In genomic region chrX:103446665-103447302, GRCh38 we compare ENCODE assay signal across 15 cellular contexts.
A peak's percentile ranks its signal among the peaks of the same experiment; 100 is the strongest.
DNase-seq lines count a peak whose midpoint lies in the region; ATAC-seq, FAIRE-seq and TF ChIP-seq lines count a peak whose summit lies in the region.
"Had no signal": no experiment of that assay in that cellular context is flagged by ENCODE, and none has a peak within 500 bp of the region (broad histone marks: within the 10 kb centered on the region; RNA-seq: fewer than 3 reads in every experiment).

No MANE protein-coding gene starts in this region.

- DNase-seq in AG08395 (ENCODE audit: low spot score) (peak; percentile 33), H1 (ENCODE audit: low read depth in 1 of 2, low spot score in 2 of 2) (no peak), mesenchymal stem cell (no peak), BE2C (no peak), OCI-M2 (lab: John Stamatoyannopoulos, UW; ENCODE audit: unreplicated experiment) (no peak)
- DNase-seq: activated CD4-positive, alpha-beta T cell treated with anti-CD3 and anti-CD28 coated beads for 48 hours; GOT3; heart left ventricle; MV-4-11; transverse colon had no signal

- H3K56ac ChIP-seq in H1 (replicated peaks; ENCODE audit: insufficient read length, low read depth, low read length), result no peak overlapping the region

- no peaks in the 10 kb centered on the region for H4K20me1 ChIP-seq in H1 (replicated peaks in 1 of 2; ENCODE audit: control insufficient read depth in 1 of 2, insufficient read depth in 2 of 2, low read length in 2 of 2)

- H3K36me3 ChIP-seq in H1 (ENCODE audit: control insufficient read depth in 2 of 4, insufficient read depth in 4 of 4, low read length in 3 of 4) (peaks cover 0 to 5% (median under 1%) of the 10 kb centered on the region in 4 experiments; a peak in 2 of 8 replicates), mesenchymal stem cell (ENCODE audit: control insufficient read depth in 1 of 2, insufficient read depth in 2 of 2, low read depth in 1 of 2, low read length in 2 of 2) (peaks cover 0 to 3% of the 10 kb centered on the region in 2 experiments), BE2C (no peaks in the 10 kb centered on the region), gastroesophageal sphincter (no peaks in the 10 kb centered on the region)
- H3K36me3 ChIP-seq: heart left ventricle, transverse colon had no signal

- POLR2A ChIA-PET in H1 (lab: Charles Lee; ENCODE audit: partially characterized antibody), result interaction anchor here (1.2 kb wide), 1 partner anchor 91 kb away, joined by 3 read pairs; the partner anchor contains the start of gene TCEAL9

- WGBS in H1 (ENCODE audit: extremely low coverage in 1 of 2, insufficient coverage in 1 of 2, insufficient read length in 1 of 2, insufficient replicate concordance in 2 of 2, low coverage in 1 of 2, low lambda C conversion rate in 2 of 2, missing lambda C conversion rate in 1 of 2), 2 experiments, result 61% methylated on average over 2 of the region's 2 CpGs; no CpG with 5 or more reads in 1 of the 2 experiments
- 82% methylated on average over 2 of the region's 2 CpGs for WGBS in mesenchymal stem cell
- 60% methylated on average over 2 of the region's 2 CpGs; no CpG with 5 or more reads in 1 of the 2 donors for WGBS in gastroesophageal sphincter (ENCODE audit: low coverage in 1 of 2), 2 donors

- no peak for TF ChIP-seq RAD21 in Ishikawa (IDR thresholded peaks at IDR 0.05; ENCODE audit: low read depth)
- no peak for TF ChIP-seq RAD21 in H1 (IDR thresholded peaks at IDR 0.05 in 1 of 2, conservative IDR thresholded peaks at IDR 0.05 in 1 of 2; ENCODE audit: low read depth in 2 of 2, low read length in 2 of 2)

- no peaks in the 10 kb centered on the region for H3K23me2 ChIP-seq in H1 (ENCODE audit: low read depth, low read length)

- FAIRE-seq in H1 (lab: Jason Lieb, UNC), result peak; percentile 39

- H2BK12ac ChIP-seq in H1 (ENCODE audit: low read depth, low read length) (no peak overlapping the region), mesenchymal stem cell (ENCODE audit: low read length in 2 of 2) (no peak overlapping the region)

- no peak overlapping the region for H2AK5ac ChIP-seq in H1 (ENCODE audit: low read depth, low read length)
- H2AK5ac ChIP-seq in mesenchymal stem cell (ENCODE audit: low read length, severe bottlenecking), result no peak overlapping the region

- H2BK15ac ChIP-seq in H1 (ENCODE audit: low read length) (no peak overlapping the region), mesenchymal stem cell (ENCODE audit: low read depth, poor library complexity, severe bottlenecking) (no peak overlapping the region)

- no peak overlapping the region for H4K5ac ChIP-seq in H1 (ENCODE audit: insufficient read length, low read depth, low read length)

- H3K4me1 ChIP-seq in H1 (replicated peaks in 1 of 4; ENCODE audit: control insufficient read depth in 3 of 4, insufficient read depth in 4 of 4, low read length in 3 of 4), result no peaks in the 10 kb centered on the region; a peak in 1 of 7 replicates
- H3K4me1 ChIP-seq in mesenchymal stem cell (ENCODE audit: control insufficient read depth, insufficient read depth, low read depth, low read length), result peaks cover 3% of the 10 kb centered on the region
- H3K4me1 ChIP-seq in BE2C, result no peaks in the 10 kb centered on the region
- H3K4me1 ChIP-seq in gastroesophageal sphincter, result no peaks in the 10 kb centered on the region
- H3K4me1 ChIP-seq: heart left ventricle, transverse colon had no signal

- no peak overlapping the region for H2BK20ac ChIP-seq in H1 (ENCODE audit: low read length)

- H3K9me3 ChIP-seq in H1 (ENCODE audit: insufficient read depth in 2 of 2, low read depth in 1 of 2, low read length in 1 of 2) (no peaks in the 10 kb centered on the region), mesenchymal stem cell (ENCODE audit: control insufficient read depth, low read length) (peaks cover 10% of the 10 kb centered on the region), BE2C (no peaks in the 10 kb centered on the region), gastroesophageal sphincter (no peaks in the 10 kb centered on the region)
- H3K9me3 ChIP-seq: transverse colon had no signal

- H3K23ac ChIP-seq in H1 (ENCODE audit: insufficient read length) (no peak overlapping the region), mesenchymal stem cell (ENCODE audit: low read length in 2 of 2) (no peak overlapping the region)

- H3K79me1 ChIP-seq in H1 (ENCODE audit: low read depth, low read length) (no peaks in the 10 kb centered on the region), mesenchymal stem cell (replicated peaks; ENCODE audit: low read length, poor library complexity, severe bottlenecking) (no peaks in the 10 kb centered on the region)

- H4K8ac ChIP-seq in H1 (ENCODE audit: extremely low read depth, insufficient read depth, low read length) (no peak overlapping the region), mesenchymal stem cell (ENCODE audit: low read length) (no peak overlapping the region)

- TF ChIP-seq EP300 in Ishikawa (IDR thresholded peaks at IDR 0.05; ENCODE audit: borderline replicate concordance) (no peak), H1 (IDR thresholded peaks at IDR 0.05; ENCODE audit: borderline replicate concordance in 1 of 2, low read depth in 2 of 2, low read length in 2 of 2) (no peak), gastroesophageal sphincter (IDR thresholded peaks at IDR 0.05) (no peak)

- H3K4me2 ChIP-seq in H1 (ENCODE audit: insufficient read depth in 1 of 2, low read depth in 2 of 2, low read length in 2 of 2) (no peak overlapping the region; a peak in 1 of 4 replicates), mesenchymal stem cell (ENCODE audit: low read length, poor library complexity, severe bottlenecking) (no peak overlapping the region)

- H3K27me3 ChIP-seq in H1 (replicated peaks in 1 of 4; ENCODE audit: control insufficient read depth in 3 of 4, extremely low read depth in 1 of 4, insufficient read depth in 3 of 4, low read length in 3 of 4) (no peaks in the 10 kb centered on the region), mesenchymal stem cell (ENCODE audit: control insufficient read depth in 1 of 2, insufficient read depth in 1 of 2, low read length in 2 of 2) (peaks cover 0 to 5% of the 10 kb centered on the region in 2 experiments), BE2C (no peaks in the 10 kb centered on the region), gastroesophageal sphincter (no peaks in the 10 kb centered on the region)
- H3K27me3 ChIP-seq: transverse colon had no signal

- TF ChIP-seq CTCF in H1 (IDR thresholded peaks at IDR 0.05; ENCODE audit: control extremely low read depth in 1 of 3, insufficient read depth in 1 of 3, low read depth in 1 of 3, low read length in 3 of 3), result no peak
- no peak for TF ChIP-seq CTCF in BE2C (IDR thresholded peaks at IDR 0.05; ENCODE audit: low read depth, low read length)
- no peak for TF ChIP-seq CTCF in gastroesophageal sphincter (IDR thresholded peaks at IDR 0.05)

- no peak overlapping the region for H3K14ac ChIP-seq in H1 (ENCODE audit: insufficient read length)
- H3K14ac ChIP-seq in mesenchymal stem cell (ENCODE audit: low read length in 2 of 2), result no peak overlapping the region

- H3K79me2 ChIP-seq in H1 (ENCODE audit: control insufficient read depth in 1 of 2, insufficient read depth in 2 of 2, low read length in 2 of 2), result no peaks in the 10 kb centered on the region
- H3K79me2 ChIP-seq: parathyroid adenoma had no signal

- CTCF ChIA-PET in H1 (lab: Charles Lee; ENCODE audit: partially characterized antibody), result interaction anchor here (1.7 kb wide), 1 partner anchor 17 kb away, joined by 4 read pairs; no protein-coding TSS in a partner anchor

- TF ChIP-seq POLR2A in H1 (IDR thresholded peaks at IDR 0.05; ENCODE audit: control extremely low read depth in 1 of 2, low read depth in 2 of 2, low read length in 2 of 2) (no peak), gastroesophageal sphincter (IDR thresholded peaks at IDR 0.05) (no peak)

- H3K4ac ChIP-seq in H1 (replicated peaks; ENCODE audit: insufficient read length, low read depth, low read length), result no peak overlapping the region
- H3K4ac ChIP-seq in mesenchymal stem cell (ENCODE audit: low read depth in 1 of 2, low read length in 2 of 2), result no peak overlapping the region

- H2BK5ac ChIP-seq in H1 (ENCODE audit: low read depth, low read length) (no peak overlapping the region), mesenchymal stem cell (ENCODE audit: low read depth, low read length, poor library complexity, severe bottlenecking) (no peak overlapping the region)

- peak overlapping the region in 1 of 4 experiments; percentile 28; a peak in 1 of 8 replicates for H3K4me3 ChIP-seq in H1 (ENCODE audit: extremely low read depth in 1 of 4, insufficient read depth in 2 of 4, low read depth in 3 of 4, low read length in 4 of 4)
- H3K4me3 ChIP-seq in mesenchymal stem cell (ENCODE audit: insufficient read depth in 1 of 2, low read depth in 1 of 2, low read length in 2 of 2), result no peak overlapping the region
- no peak overlapping the region for H3K4me3 ChIP-seq in BE2C (ENCODE audit: low read depth, low read length)
- no peak overlapping the region for H3K4me3 ChIP-seq in gastroesophageal sphincter
- H3K4me3 ChIP-seq: heart left ventricle, lung, transverse colon had no signal

- H3K18ac ChIP-seq in H1 (ENCODE audit: extremely low read depth, low read length) (no peak overlapping the region; the same call in 1 of the 2 replicates), mesenchymal stem cell (ENCODE audit: low read depth in 1 of 2, low read length in 2 of 2) (no peak overlapping the region)

- H3K9ac ChIP-seq in H1 (replicated peaks in 1 of 4; ENCODE audit: extremely low read depth in 1 of 4, low read depth in 3 of 4, low read length in 3 of 4) (no peak overlapping the region), mesenchymal stem cell (ENCODE audit: low read length) (no peak overlapping the region)
- H3K9ac ChIP-seq: parathyroid adenoma had no signal

- H3K27ac ChIP-seq in H1 (ENCODE audit: low read depth, low read length) (0 out of 2 replicates have a peak overlapping the region, but pooled peaks have one; percentile 45), mesenchymal stem cell (ENCODE audit: low read length, poor library complexity, severe bottlenecking) (peak overlapping the region; percentile 64), gastroesophageal sphincter (no peak overlapping the region)
- H3K27ac ChIP-seq: heart left ventricle, parathyroid adenoma, transverse colon had no signal

- H2BK120ac ChIP-seq in H1 (replicated peaks; ENCODE audit: low read depth, low read length), result no peak overlapping the region
- no peak overlapping the region for H2BK120ac ChIP-seq in mesenchymal stem cell (ENCODE audit: low read depth, low read length)

- no peak overlapping the region for H4K91ac ChIP-seq in H1 (replicated peaks; ENCODE audit: insufficient read length, low read length)
- H4K91ac ChIP-seq in mesenchymal stem cell (ENCODE audit: low read length), result no peak overlapping the region

- H2AFZ ChIP-seq in H1 (ENCODE audit: low read length), result no peak overlapping the region
- H2AFZ ChIP-seq in mesenchymal stem cell (ENCODE audit: low read depth, low read length), result no peak overlapping the region
- H2AFZ ChIP-seq: parathyroid adenoma had no signal

- ATAC-seq in HG02938 (IDR thresholded peaks at IDR 0.05; ENCODE audit: unreplicated experiment) (no peak), gastroesophageal sphincter (no peak)
- ATAC-seq: heart left ventricle had no signal

TF ChIP-seq in Ishikawa, 13 proteins besides CTCF, POLR2A, EP300 and RAD21 (continues in another document):
- no peak for TF ChIP-seq FOXM1 (IDR thresholded peaks at IDR 0.05; ENCODE audit: borderline replicate concordance, low read depth)

TF ChIP-seq in H1, 55 proteins besides CTCF, POLR2A, EP300 and RAD21 (continues in another document):
- TF ChIP-seq CHD2 (IDR thresholded peaks at IDR 0.05; ENCODE audit: low read length), result no peak
- peak; percentile 84 for TF ChIP-seq TEAD4 (IDR thresholded peaks at IDR 0.05; ENCODE audit: low read depth, low read length)

Comparison
In these comparisons a context has a peak if more than half of its experiments do, and no peak if none do; other contexts are left out.
1. H3K27ac ChIP-seq: peak in H1 (single experiment) and mesenchymal stem cell (single experiment); none in gastroesophageal sphincter (0 of 4).